Comparison of ENCODE assay signal across 9 cellular contexts in the genomic region with DNA sequence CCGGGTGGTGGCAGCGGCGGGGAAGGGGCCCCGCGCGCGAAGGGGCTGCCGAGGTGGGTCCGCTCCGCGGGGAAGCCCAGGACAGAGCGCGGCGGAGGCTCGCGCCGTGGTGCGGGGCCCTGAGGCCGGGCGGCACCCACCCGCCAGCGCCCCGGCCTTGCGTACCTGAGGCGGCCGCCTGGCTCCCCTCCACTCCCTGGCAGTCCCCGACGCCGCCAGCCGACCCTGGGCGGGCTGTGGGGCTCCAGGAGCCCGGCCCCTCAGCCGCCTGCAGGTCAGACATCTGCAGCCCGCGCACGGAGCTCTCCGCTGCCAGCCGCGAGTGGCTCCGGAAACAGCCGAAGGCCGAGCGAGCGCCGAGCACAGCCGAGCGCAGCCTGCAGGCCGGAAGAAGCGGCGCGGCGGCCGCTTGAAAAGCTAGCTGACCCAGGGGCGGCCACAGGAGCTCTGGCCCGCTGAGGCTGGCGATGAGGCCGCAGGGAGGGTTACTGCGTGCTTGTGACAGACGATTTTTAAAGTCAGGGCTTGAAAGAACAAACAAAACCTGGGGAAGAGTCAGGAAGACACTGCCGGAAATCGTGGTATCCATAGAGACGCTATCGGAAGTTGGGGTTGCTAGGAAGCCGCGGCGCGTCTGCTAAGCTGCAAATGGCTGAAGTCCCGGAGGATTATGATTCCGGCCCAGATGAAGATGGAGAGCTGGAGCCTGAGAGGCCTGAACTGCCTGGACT. TPM values are rescaled to one million over a fixed set of nuclear protein-coding genes. Genes with fewer than 3 reads are reported as not detected.
DNase-seq lines count a peak whose midpoint lies in the region; ATAC-seq and TF ChIP-seq lines count a peak whose summit lies in the region.
"Had no signal": no experiment of that assay in that cellular context is flagged by ENCODE, and none has a peak within 500 bp of the region (broad histone marks: within the 10 kb centered on the region; RNA-seq: fewer than 3 reads in every experiment).

A gene (plus strand): TSS at position 609 of the 731 bp plus-strand sequence. CDS start 40 bp downstream, at position 649.
A gene with protein sequence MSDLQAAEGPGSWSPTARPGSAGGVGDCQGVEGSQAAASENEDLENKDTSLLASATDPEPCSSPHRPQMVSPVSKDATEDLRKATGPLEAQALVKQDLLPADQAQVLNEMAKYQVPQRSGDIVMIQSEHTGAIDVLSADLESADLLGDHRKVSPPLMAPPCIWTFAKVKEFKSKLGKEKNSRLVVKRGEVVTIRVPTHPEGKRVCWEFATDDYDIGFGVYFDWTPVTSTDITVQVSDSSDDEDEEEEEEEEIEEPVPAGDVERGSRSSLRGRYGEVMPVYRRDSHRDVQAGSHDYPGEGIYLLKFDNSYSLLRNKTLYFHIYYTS (minus strand): TSS at position 324 of the 731 bp plus-strand sequence. CDS start 41 bp downstream, at position 283.

- no peaks in the 10 kb centered on the region for H3K27me3 Mint-ChIP-seq in chondrocyte (ENCODE audit: low read depth)
- H3K27me3 Mint-ChIP-seq: dendritic cell treated with granulocyte-macrophage colony-stimulating factor and Interleukin-4, amounts not matched to agents 40 ng/mL and 50 ng/mL, for 4 days had no signal

- H3K36me3 Mint-ChIP-seq in chondrocyte (ENCODE audit: low read depth): no peaks in the 10 kb centered on the region

- H3K4me3 Mint-ChIP-seq in chondrocyte (ENCODE audit: unreplicated experiment): no peak within 1 kb of the TSS
- H3K4me3 Mint-ChIP-seq: dendritic cell treated with granulocyte-macrophage colony-stimulating factor and Interleukin-4, amounts not matched to agents 40 ng/mL and 50 ng/mL, for 4 days had no signal

- peak within 1 kb of the TSS; percentile 83 for H3K27ac ChIP-seq in layer of hippocampus (ENCODE audit: low read depth, low read length)

- H3K9me3 Mint-ChIP-seq in chondrocyte (ENCODE audit: low read depth): no peaks in the 10 kb centered on the region
- H3K9me3 Mint-ChIP-seq: dendritic cell treated with granulocyte-macrophage colony-stimulating factor and Interleukin-4, amounts not matched to agents 40 ng/mL and 50 ng/mL, for 4 days had no signal

- H3K27ac Mint-ChIP-seq in chondrocyte (ENCODE audit: unreplicated experiment): peak within 1 kb of the TSS; percentile 77
- H3K27ac Mint-ChIP-seq: dendritic cell treated with granulocyte-macrophage colony-stimulating factor and Interleukin-4, amounts not matched to agents 40 ng/mL and 50 ng/mL, for 4 days had no signal

- H3K27me3 ChIP-seq in layer of hippocampus (ENCODE audit: control insufficient read depth, insufficient read depth, low read length): no peaks in the 10 kb centered on the region

- peaks cover 23% of the 10 kb centered on the region for H3K4me1 Mint-ChIP-seq in chondrocyte (ENCODE audit: low read depth)

- DNase-seq in AML-193 (lab: John Stamatoyannopoulos, UW) (peak; percentile 81 to 83), NCI-H2227 treated with DMSO at 0.1 percent for 48 hours (lab: John Stamatoyannopoulos, UW) (peak; percentile 81), chondrocyte (ENCODE audit: low spot score) (peak; percentile 93)
- DNase-seq in activated CD4-positive, CD25-positive, alpha-beta regulatory T cell treated with anti-CD3 and anti-CD28 coated beads, Interleukin-2, amount 50 U/mL, for 72 hours: peak; percentile 85
- peak; percentile 50 to 81 (median 68) for DNase-seq in stimulated activated CD4-positive, alpha-beta T cell treated with anti-CD3 and anti-CD28 coated beads, Interleukin-1b, Interleukin-23, amount 100 ng/mL, for 24 hours (ENCODE audit: low read depth in 4 of 4, low spot score in 1 of 4)

- in situ Hi-C loops in GM18951 (cut with MboI; ENCODE audit: low sequenced_read_pairs, unreplicated experiment): no loop called here

- peak; percentile 71 for TF ChIP-seq POLR2A in GM18951 (IDR thresholded peaks at IDR 0.05; ENCODE audit: extremely low read depth, insufficient read depth, insufficient read length)

- peak; percentile 64 for TF ChIP-seq CTCF in chondrocyte (IDR thresholded peaks at IDR 0.05)

- ATAC-seq in HG03175 (IDR thresholded peaks at IDR 0.05; ENCODE audit: unreplicated experiment): peak; percentile 88

RNA-seq across cellular contexts. Expression of the first gene that starts in this region (rescaled TPM):
- total RNA-seq in chondrocyte: 1.2 to 3.3 TPM (median 1.4 TPM) in 3 replicates

RNA-seq across cellular contexts. Expression of the second gene that starts in this region (rescaled TPM):
- 10.3 to 12.5 TPM (median 10.4 TPM) in 3 replicates for total RNA-seq in chondrocyte

Comparison
In these comparisons a context has a peak if more than half of its experiments do, and no peak if none do; other contexts are left out.
1. Peak in every context shown above with its lines: DNase-seq, ATAC-seq and H3K27ac ChIP-seq.